8 cellular contexts compared by ENCODE assay signal in genomic region chr2:98385050-98385699, GRCh38. TPM values are rescaled to one million over a fixed set of nuclear protein-coding genes. Genes with fewer than 3 reads are reported as not detected.
DNase-seq lines count a peak whose midpoint lies in the region; ATAC-seq and TF ChIP-seq lines count a peak whose summit lies in the region.

No MANE protein-coding gene starts in this region.

- no peaks in the 10 kb centered on the region for H3K4me1 ChIP-seq in CD8-positive, alpha-beta T cell (ENCODE audit: insufficient read depth, low read length)
- H3K4me1 ChIP-seq in breast epithelium, result no peaks in the 10 kb centered on the region

- POLR2A ChIA-PET in CD8-positive, alpha-beta T cell (lab: Charles Lee), result interaction anchor here (1.6 kb wide), 1 partner anchor 9 kb away, joined by 3 read pairs; no protein-coding TSS in a partner anchor

- peak; percentile 50 to 78 (median 63) for DNase-seq in CD8-positive, alpha-beta T cell
- DNase-seq in HCEC 1CT (peak; percentile 68), NCI-H2171 treated with DMSO at 0.1 percent for 48 hours (lab: John Stamatoyannopoulos, UW) (peak; percentile 78), breast epithelium (ENCODE audit: low spot score in 2 of 2) (peak; percentile 32 to 77), immature natural killer cell (peak; percentile 33 to 59 (median 41))
- DNase-seq in stimulated activated CD4-positive, alpha-beta T cell treated with anti-CD3 and anti-CD28 coated beads, Interleukin-12 subunit alpha, Interleukin-12 subunit beta, amount 100 ng/mL, for 48 hours (ENCODE audit: low read depth in 2 of 3, low spot score in 1 of 3), result peak; percentile 64 to 70 (median 69)

- H3K27ac ChIP-seq in CD8-positive, alpha-beta T cell (ENCODE audit: low read depth, low read length), result no peak overlapping the region
- H3K27ac ChIP-seq in VCaP (no peak overlapping the region), breast epithelium (no peak overlapping the region)

- peaks cover 6% of the 10 kb centered on the region for H3K27me3 Mint-ChIP-seq in CD8-positive, alpha-beta T cell (ENCODE audit: low read depth)
- H3K27me3 Mint-ChIP-seq in immature natural killer cell (ENCODE audit: low read depth in 3 of 3), result peaks cover 5 to 7% (median 5%) of the 10 kb centered on the region in 3 donors

- H3K36me3 Mint-ChIP-seq in CD8-positive, alpha-beta T cell, result no peaks in the 10 kb centered on the region
- H3K36me3 Mint-ChIP-seq in immature natural killer cell, result no peaks in the 10 kb centered on the region

- CTCF ChIA-PET in CD8-positive, alpha-beta T cell (lab: Charles Lee), result interaction anchor here (0.6 to 9.3 kb wide), 20 partner anchors 8 to 685 kb away, joined by 3 to 61 read pairs (median 4); no protein-coding TSS in a partner anchor

- no peaks in the 10 kb centered on the region for H3K27me3 ChIP-seq in CD8-positive, alpha-beta T cell (ENCODE audit: insufficient read depth, low read length)
- H3K27me3 ChIP-seq in breast epithelium, result no peaks in the 10 kb centered on the region

- H3K9me3 Mint-ChIP-seq in CD8-positive, alpha-beta T cell, result no peaks in the 10 kb centered on the region
- no peaks in the 10 kb centered on the region for H3K9me3 Mint-ChIP-seq in immature natural killer cell

- no peak for TF ChIP-seq POLR2A in breast epithelium (IDR thresholded peaks at IDR 0.05)

- no peaks in the 10 kb centered on the region for H3K9me3 ChIP-seq in CD8-positive, alpha-beta T cell (ENCODE audit: low read length)
- no peaks in the 10 kb centered on the region for H3K9me3 ChIP-seq in breast epithelium

- intact Hi-C loops in CD8-positive, alpha-beta T cell (cut with DNase I, micrococcal nuclease), result loop anchor here (1.0 to 2.0 kb wide), 4 partner anchors 452 to 685 kb away; no protein-coding TSS in a partner anchor
- intact Hi-C loops in breast epithelium (cut with DNase I; ENCODE audit: low total_unique reads), result no loop called here

- no peak overlapping the region for H3K27ac Mint-ChIP-seq in CD8-positive, alpha-beta T cell
- H3K27ac Mint-ChIP-seq in immature natural killer cell, result no peak overlapping the region

- peak; percentile 88 for TF ChIP-seq CTCF in CD8-positive, alpha-beta T cell (IDR thresholded peaks at IDR 0.05)
- TF ChIP-seq CTCF in VCaP (conservative IDR thresholded peaks at IDR 0.05) (peak; percentile 97), breast epithelium (IDR thresholded peaks at IDR 0.05) (peak; percentile 46 to 96 (median 91))

- H3K36me3 ChIP-seq in CD8-positive, alpha-beta T cell (ENCODE audit: insufficient read depth, low read length), result no peaks in the 10 kb centered on the region
- H3K36me3 ChIP-seq in breast epithelium, result no peaks in the 10 kb centered on the region

- H3K4me3 Mint-ChIP-seq in CD8-positive, alpha-beta T cell, result no peak overlapping the region
- no peak overlapping the region for H3K4me3 Mint-ChIP-seq in immature natural killer cell

- no peaks in the 10 kb centered on the region for H3K4me1 Mint-ChIP-seq in CD8-positive, alpha-beta T cell (ENCODE audit: low read depth)
- H3K4me1 Mint-ChIP-seq in immature natural killer cell, result no peaks in the 10 kb centered on the region

- no peak overlapping the region for H3K4me3 ChIP-seq in CD8-positive, alpha-beta T cell (ENCODE audit: low read depth, low read length)
- no peak overlapping the region for H3K4me3 ChIP-seq in breast epithelium

- ATAC-seq in CD8-positive, alpha-beta T cell, result peak; percentile 78
- ATAC-seq in GM19452 (IDR thresholded peaks at IDR 0.05; ENCODE audit: unreplicated experiment), result no peak

RNA-seq across cellular contexts. Expression of gene CNGA3, which starts 38.9 kb away (rescaled TPM):
- total RNA-seq in CD8-positive, alpha-beta T cell, result not detected
- total RNA-seq in breast epithelium, result under 1 TPM in 2 of 3 donors, not detected in 1; under 0.01 to 0.15 TPM
- not detected for polyA plus RNA-seq in immature natural killer cell

RNA-seq across cellular contexts. Expression of gene INPP4A, which starts 59.5 kb away (rescaled TPM):
- total RNA-seq in CD8-positive, alpha-beta T cell, result 10 to 100 TPM; 60.3 to 67.5 TPM
- 10 to 100 TPM; 22.6 to 35.4 (median 25.8) TPM for total RNA-seq in breast epithelium
- 100 to 1,000 TPM in 1 of 3 donors, 10 to 100 TPM in 2; 34.1 to 101 (median 35.0) TPM for polyA plus RNA-seq in immature natural killer cell
